Comparison of ENCODE assay signal across 9 cellular contexts in the genomic region with DNA sequence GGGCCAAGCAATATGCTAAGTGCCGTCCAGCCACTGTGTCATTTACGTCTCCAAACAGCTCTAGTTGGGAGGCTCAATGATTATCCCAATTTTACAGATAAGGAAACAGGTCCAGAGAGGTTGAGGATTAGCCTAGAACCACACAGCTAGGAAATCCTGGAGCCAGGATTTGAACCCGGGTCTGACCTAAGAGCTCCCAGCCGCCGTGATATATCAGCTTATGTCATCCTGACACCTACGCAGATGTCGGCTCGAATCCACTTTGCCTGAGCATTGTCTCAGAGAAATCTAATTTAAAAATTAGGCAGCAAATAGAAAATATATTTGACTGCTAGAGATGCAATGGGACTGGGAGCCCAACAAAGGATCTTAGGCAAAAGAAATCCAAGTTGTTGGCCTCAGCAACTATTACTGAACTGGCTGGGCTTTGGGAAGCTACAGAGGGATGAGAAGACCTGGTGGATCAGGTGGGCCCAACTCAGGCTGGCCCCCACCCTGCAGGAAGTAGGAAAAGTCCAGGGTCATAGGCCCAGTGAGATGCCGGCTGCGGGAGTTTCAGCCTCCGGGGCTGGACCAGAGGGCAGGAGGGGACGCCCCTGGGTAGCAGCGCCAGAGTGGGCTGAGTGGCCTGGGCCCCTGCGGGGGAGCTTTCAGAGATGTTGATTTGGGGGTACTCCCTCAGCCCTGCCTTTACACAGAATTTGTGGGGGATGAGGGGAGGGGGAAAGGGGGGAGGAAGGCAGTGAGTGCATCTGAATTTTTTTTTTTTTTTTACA. TPM values are rescaled to one million over a fixed set of nuclear protein-coding genes. Genes with fewer than 3 reads are reported as not detected.
DNase-seq lines count a peak whose midpoint lies in the region; ATAC-seq, FAIRE-seq and TF ChIP-seq lines count a peak whose summit lies in the region.
"Had no signal": no experiment of that assay in that cellular context is flagged by ENCODE, and none has a peak within 500 bp of the region (broad histone marks: within the 10 kb centered on the region; RNA-seq: fewer than 3 reads in every experiment).

No MANE protein-coding gene starts in this region.

- TF ChIP-seq EP300 in gastroesophageal sphincter (IDR thresholded peaks at IDR 0.05) = no peak

- TF ChIP-seq CTCF in A673 (conservative IDR thresholded peaks at IDR 0.05; ENCODE audit: low read depth, low read length) (no peak), gastroesophageal sphincter (IDR thresholded peaks at IDR 0.05) (no peak)

- H3K4me3 ChIP-seq in A673 (ENCODE audit: low read depth, low read length, poor library complexity, severe bottlenecking) (no peak overlapping the region), gastroesophageal sphincter (no peak overlapping the region)

- CTCF ChIA-PET in A673 (lab: Charles Lee) = interaction anchor here (0.6 to 2.4 kb wide), 9 partner anchors 11 to 257 kb away, joined by 3 to 45 read pairs (median 6); no protein-coding TSS in a partner anchor

- WGBS in gastroesophageal sphincter (ENCODE audit: low coverage in 1 of 2), 2 donors = 20 to 76% methylated on average over 1 to 7 of the region's 14 CpGs

- ATAC-seq in GM21528 (IDR thresholded peaks at IDR 0.05; ENCODE audit: low FRiP score, unreplicated experiment) (peak; percentile 7), gastroesophageal sphincter (no peak), GM18858 (IDR thresholded peaks at IDR 0.05; ENCODE audit: unreplicated experiment) (no peak)

- H3K9me3 ChIP-seq in A673 (ENCODE audit: low read depth, low read length, poor library complexity, severe bottlenecking) = no peaks in the 10 kb centered on the region
- no peaks in the 10 kb centered on the region for H3K9me3 ChIP-seq in gastroesophageal sphincter

- intact Hi-C loops in A673 (cut with micrococcal nuclease; ENCODE audit: unreplicated experiment) = loop anchor here (5.0 kb wide), 1 partner anchor 90 kb away; no protein-coding TSS in a partner anchor

- H3K27me3 ChIP-seq in A673 (replicated peaks; ENCODE audit: insufficient read depth, low read depth, low read length, poor library complexity) = no peaks in the 10 kb centered on the region
- H3K27me3 ChIP-seq in gastroesophageal sphincter = no peaks in the 10 kb centered on the region

- H3K4me1 ChIP-seq in A673 (ENCODE audit: insufficient read depth, low read length, poor library complexity, severe bottlenecking) = peaks cover 15% of the 10 kb centered on the region
- peaks cover 0 to 35% (median 12%) of the 10 kb centered on the region in 3 donors for H3K4me1 ChIP-seq in gastroesophageal sphincter

- H3K36me3 ChIP-seq in A673 (ENCODE audit: insufficient read depth, low read length, poor library complexity, severe bottlenecking) (no peaks in the 10 kb centered on the region), gastroesophageal sphincter (peaks cover 0 to 26% of the 10 kb centered on the region in 2 donors)

- no TSS peak for BruUV-seq in A673 (replicated peaks; lab: Mats Ljungman, UMichigan)

- H3K27ac ChIP-seq in A673 (ENCODE audit: low read depth, low read length, poor library complexity, severe bottlenecking) (peak overlapping the region; percentile 54), gastroesophageal sphincter (peak overlapping the region in 3 of 4 donors; percentile 41 to 61 (median 60))

- POLR2A ChIA-PET in A673 (lab: Charles Lee; ENCODE audit: low non-redundant PET) = no interaction called here

- DNase-seq in A673 (ENCODE audit: low spot score) (peak; percentile 26), UCSD-AML1 (lab: John Stamatoyannopoulos, UW; ENCODE audit: unreplicated experiment) (peak; percentile 56), DMS79 (lab: John Stamatoyannopoulos, UW) (no peak), SK-N-DZ (ENCODE audit: low spot score) (no peak), RCC 7860 (ENCODE audit: low spot score) (no peak)

- FAIRE-seq in RCC 7860 (lab: Jason Lieb, UNC) = no peak

- TF ChIP-seq POLR2A in gastroesophageal sphincter (IDR thresholded peaks at IDR 0.05) = no peak

RNA-seq across cellular contexts. Expression of gene IL21R, which starts 35.1 kb away (rescaled TPM):
- total RNA-seq in A673 (2021) = 0.19 and 0.39 TPM in 2 replicates
- total RNA-seq in gastroesophageal sphincter = under 1 TPM in 3 of 4 donors, not detected in 1; 0.23 to 0.40 (median 0.25) TPM
- 1.5 and 1.6 TPM in 2 replicates for polyA plus RNA-seq in SK-N-DZ (2014; cell fraction: cytosol; rRNA removed)
- polyA plus RNA-seq in SK-N-DZ (2014; cell fraction: nucleus; rRNA removed) = 0.69 and 0.82 TPM in 2 replicates
- total RNA-seq: Daoy had no signal

RNA-seq across cellular contexts. Expression of gene IL4R, which starts 53.1 kb away (rescaled TPM):
- total RNA-seq in A673 (2021) = 22.9 and 27.4 TPM in 2 replicates
- 100 to 1,000 TPM in 2 of 4 donors, 10 to 100 TPM in 2; 72.3 to 212 (median 110) TPM for total RNA-seq in gastroesophageal sphincter
- polyA plus RNA-seq in SK-N-DZ (2014; cell fraction: cytosol; rRNA removed) = 0.84 and 0.85 TPM in 2 replicates
- polyA plus RNA-seq in SK-N-DZ (2014; cell fraction: nucleus; rRNA removed) = 0.28 and 0.33 TPM in 2 replicates

Comparison
In these comparisons a context has a peak if more than half of its experiments do, and no peak if none do; other contexts are left out.
1. DNase-seq: peak in A673 (single experiment) and UCSD-AML1 (single experiment); none in DMS79 (single experiment), SK-N-DZ (single experiment) and RCC 7860 (single experiment).